In the genomic region with DNA sequence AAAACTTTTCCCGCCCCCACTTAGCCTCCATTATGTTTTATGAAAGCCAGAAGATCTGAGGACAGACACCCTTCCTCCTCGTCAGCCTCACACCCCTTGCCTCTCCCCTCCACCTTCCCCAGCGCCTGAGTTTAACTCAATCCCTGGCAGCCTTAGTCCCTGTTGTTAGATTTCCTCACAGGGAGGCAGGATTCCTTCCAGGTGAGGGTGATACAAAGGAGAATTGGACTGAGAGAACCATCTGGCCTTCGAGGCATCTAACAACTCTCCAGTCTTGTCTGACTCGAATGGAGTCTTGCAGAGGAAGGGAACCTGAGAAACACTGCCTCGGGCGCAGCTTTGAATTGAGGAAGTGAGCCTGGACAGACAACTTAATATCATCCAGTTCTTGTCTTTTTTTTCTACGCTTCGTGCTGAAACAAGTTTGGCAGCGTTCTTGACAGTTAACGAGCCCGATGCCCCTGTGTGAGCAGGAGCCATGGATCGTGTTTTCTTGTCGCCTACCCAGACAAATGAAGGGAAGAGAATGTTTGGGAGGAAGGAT, we compare ENCODE assay signal across 1 cellular context.
TF ChIP-seq lines count a peak whose summit lies in the region.

No MANE protein-coding gene starts in this region.

TF ChIP-seq in HEK293, 187 proteins besides CTCF, POLR2A, EP300 and RAD21 (continued from another document):
- TF ChIP-seq GLIS1 (tag by site-specific recombination; IDR thresholded peaks at IDR 0.05) (0 out of 2 replicates have a peak, but pooled peaks have one; percentile 0), ZNF223 (tag by site-specific recombination; IDR thresholded peaks at IDR 0.05) (0 out of 2 replicates have a peak, but pooled peaks have one; percentile 19), YY2 (tag by site-specific recombination; IDR thresholded peaks at IDR 0.05) (peak; percentile 80; the same call in 1 of the 2 replicates), ZBTB17 (tag by site-specific recombination; IDR thresholded peaks at IDR 0.05) (peak; percentile 84), ZNF23 (tag by site-specific recombination; IDR thresholded peaks at IDR 0.05; ENCODE audit: borderline replicate concordance) (no peak), ZNF266 (tag by site-specific recombination; IDR thresholded peaks at IDR 0.05; ENCODE audit: low read depth) (no peak), YY1 (tag by site-specific recombination; IDR thresholded peaks at IDR 0.05) (peak; percentile 63; the same call in 1 of the 2 replicates), ZNF366 (tag by site-specific recombination; conservative IDR thresholded peaks at IDR 0.05) (peak; percentile 31; the same call in 1 of the 2 replicates), KLF1 (tag by site-specific recombination; IDR thresholded peaks at IDR 0.05) (no peak), TRIM28 (IDR thresholded peaks at IDR 0.05; ENCODE audit: borderline replicate concordance, low read length) (no peak)
- TF ChIP-seq, protein P1, sequence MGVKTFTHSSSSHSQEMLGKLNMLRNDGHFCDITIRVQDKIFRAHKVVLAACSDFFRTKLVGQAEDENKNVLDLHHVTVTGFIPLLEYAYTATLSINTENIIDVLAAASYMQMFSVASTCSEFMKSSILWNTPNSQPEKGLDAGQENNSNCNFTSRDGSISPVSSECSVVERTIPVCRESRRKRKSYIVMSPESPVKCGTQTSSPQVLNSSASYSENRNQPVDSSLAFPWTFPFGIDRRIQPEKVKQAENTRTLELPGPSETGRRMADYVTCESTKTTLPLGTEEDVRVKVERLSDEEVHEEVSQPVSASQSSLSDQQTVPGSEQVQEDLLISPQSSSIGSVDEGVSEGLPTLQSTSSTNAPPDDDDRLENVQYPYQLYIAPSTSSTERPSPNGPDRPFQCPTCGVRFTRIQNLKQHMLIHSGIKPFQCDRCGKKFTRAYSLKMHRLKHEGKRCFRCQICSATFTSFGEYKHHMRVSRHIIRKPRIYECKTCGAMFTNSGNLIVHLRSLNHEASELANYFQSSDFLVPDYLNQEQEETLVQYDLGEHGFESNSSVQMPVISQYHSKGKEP (tag by site-specific recombination; IDR thresholded peaks at IDR 0.05), result no peak
- TF ChIP-seq, protein P2, sequence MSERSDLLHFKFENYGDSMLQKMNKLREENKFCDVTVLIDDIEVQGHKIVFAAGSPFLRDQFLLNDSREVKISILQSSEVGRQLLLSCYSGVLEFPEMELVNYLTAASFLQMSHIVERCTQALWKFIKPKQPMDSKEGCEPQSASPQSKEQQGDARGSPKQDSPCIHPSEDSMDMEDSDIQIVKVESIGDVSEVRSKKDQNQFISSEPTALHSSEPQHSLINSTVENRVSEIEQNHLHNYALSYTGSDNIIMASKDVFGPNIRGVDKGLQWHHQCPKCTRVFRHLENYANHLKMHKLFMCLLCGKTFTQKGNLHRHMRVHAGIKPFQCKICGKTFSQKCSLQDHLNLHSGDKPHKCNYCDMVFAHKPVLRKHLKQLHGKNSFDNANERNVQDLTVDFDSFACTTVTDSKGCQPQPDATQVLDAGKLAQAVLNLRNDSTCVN (tag by site-specific recombination; optimal IDR thresholded peaks at IDR 0.05), result no peak
- TF ChIP-seq, protein P3, sequence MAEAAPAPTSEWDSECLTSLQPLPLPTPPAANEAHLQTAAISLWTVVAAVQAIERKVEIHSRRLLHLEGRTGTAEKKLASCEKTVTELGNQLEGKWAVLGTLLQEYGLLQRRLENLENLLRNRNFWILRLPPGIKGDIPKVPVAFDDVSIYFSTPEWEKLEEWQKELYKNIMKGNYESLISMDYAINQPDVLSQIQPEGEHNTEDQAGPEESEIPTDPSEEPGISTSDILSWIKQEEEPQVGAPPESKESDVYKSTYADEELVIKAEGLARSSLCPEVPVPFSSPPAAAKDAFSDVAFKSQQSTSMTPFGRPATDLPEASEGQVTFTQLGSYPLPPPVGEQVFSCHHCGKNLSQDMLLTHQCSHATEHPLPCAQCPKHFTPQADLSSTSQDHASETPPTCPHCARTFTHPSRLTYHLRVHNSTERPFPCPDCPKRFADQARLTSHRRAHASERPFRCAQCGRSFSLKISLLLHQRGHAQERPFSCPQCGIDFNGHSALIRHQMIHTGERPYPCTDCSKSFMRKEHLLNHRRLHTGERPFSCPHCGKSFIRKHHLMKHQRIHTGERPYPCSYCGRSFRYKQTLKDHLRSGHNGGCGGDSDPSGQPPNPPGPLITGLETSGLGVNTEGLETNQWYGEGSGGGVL (tag by site-specific recombination; IDR thresholded peaks at IDR 0.05), result peak; percentile 90; the same call in 1 of the 2 replicates
- TF ChIP-seq, protein P4, sequence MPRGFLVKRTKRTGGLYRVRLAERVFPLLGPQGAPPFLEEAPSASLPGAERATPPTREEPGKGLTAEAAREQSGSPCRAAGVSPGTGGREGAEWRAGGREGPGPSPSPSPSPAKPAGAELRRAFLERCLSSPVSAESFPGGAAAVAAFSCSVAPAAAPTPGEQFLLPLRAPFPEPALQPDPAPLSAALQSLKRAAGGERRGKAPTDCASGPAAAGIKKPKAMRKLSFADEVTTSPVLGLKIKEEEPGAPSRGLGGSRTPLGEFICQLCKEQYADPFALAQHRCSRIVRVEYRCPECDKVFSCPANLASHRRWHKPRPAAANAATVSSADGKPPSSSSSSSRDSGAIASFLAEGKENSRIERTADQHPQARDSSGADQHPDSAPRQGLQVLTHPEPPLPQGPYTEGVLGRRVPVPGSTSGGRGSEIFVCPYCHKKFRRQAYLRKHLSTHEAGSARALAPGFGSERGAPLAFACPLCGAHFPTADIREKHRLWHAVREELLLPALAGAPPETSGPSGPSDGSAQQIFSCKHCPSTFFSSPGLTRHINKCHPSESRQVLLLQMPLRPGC (tag by site-specific recombination; IDR thresholded peaks at IDR 0.05), result no peak
